In the genomic region with DNA sequence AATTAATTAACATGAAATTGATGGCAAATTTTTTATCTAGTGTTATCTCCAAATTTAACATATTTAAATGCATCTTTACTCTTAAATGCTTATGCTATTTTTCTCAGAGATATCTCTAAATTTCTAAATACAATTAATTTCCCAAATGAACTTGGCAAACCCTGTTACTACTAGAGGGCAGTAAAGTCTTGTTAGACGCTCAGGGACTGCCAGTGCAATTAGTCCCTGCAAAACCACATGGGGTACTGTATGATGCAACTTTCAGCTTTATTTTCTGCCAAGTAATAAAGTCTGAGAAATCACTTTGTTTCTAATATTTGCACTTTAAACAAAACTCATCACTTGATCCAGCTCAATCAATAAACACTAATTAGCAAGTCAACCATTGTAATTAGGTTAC, we compare ENCODE assay signal across 11 cellular contexts.
DNase-seq lines count a peak whose midpoint lies in the region; ATAC-seq lines count a peak whose summit lies in the region.
"Had no signal": no experiment of that assay in that cellular context is flagged by ENCODE, and none has a peak within 500 bp of the region (broad histone marks: within the 10 kb centered on the region; RNA-seq: fewer than 3 reads in every experiment).

No MANE protein-coding gene starts in this region.

- H3K4me1 Mint-ChIP-seq in stimulated activated naive CD8-positive, alpha-beta T cell treated with anti-CD3 and anti-CD28 coated beads, Interleukin-15, amount 100 ng/mL, for 72 hours = no peaks in the 10 kb centered on the region

- peaks cover 4% of the 10 kb centered on the region; the same call in 1 of the 2 replicates for H3K9me3 ChIP-seq in SK-N-MC (ENCODE audit: low read depth, low read length)
- H3K9me3 ChIP-seq: tibial nerve had no signal

- no peak overlapping the region for H3K4me3 Mint-ChIP-seq in stimulated activated naive CD8-positive, alpha-beta T cell treated with anti-CD3 and anti-CD28 coated beads, Interleukin-15, amount 100 ng/mL, for 72 hours
- H3K4me3 Mint-ChIP-seq: activated T-cell treated with anti-CD3 and anti-CD28 coated beads, Interleukin-2, amount 50 U/mL, for 24 hours had no signal

- peak overlapping the region; percentile 89 for H3K9ac ChIP-seq in SK-N-MC (ENCODE audit: insufficient read length)

- no peaks in the 10 kb centered on the region for H3K27me3 Mint-ChIP-seq in stimulated activated naive CD8-positive, alpha-beta T cell treated with anti-CD3 and anti-CD28 coated beads, Interleukin-15, amount 100 ng/mL, for 72 hours
- H3K27me3 Mint-ChIP-seq: activated T-cell treated with anti-CD3 and anti-CD28 coated beads, Interleukin-2, amount 50 U/mL, for 24 hours had no signal

- H3K36me3 ChIP-seq in SK-N-MC (ENCODE audit: insufficient read depth, low read length) = no peaks in the 10 kb centered on the region
- H3K36me3 ChIP-seq: tibial nerve had no signal

- H3K9me3 Mint-ChIP-seq in stimulated activated naive CD8-positive, alpha-beta T cell treated with anti-CD3 and anti-CD28 coated beads, Interleukin-15, amount 100 ng/mL, for 72 hours = no peaks in the 10 kb centered on the region

- peak overlapping the region; percentile 98 for H3K27ac ChIP-seq in SK-N-MC
- H3K27ac ChIP-seq: tibial nerve had no signal

- no peak for ATAC-seq in GM21447 (IDR thresholded peaks at IDR 0.05; ENCODE audit: unreplicated experiment)
- ATAC-seq in HG02852 (IDR thresholded peaks at IDR 0.05; ENCODE audit: unreplicated experiment) = no peak
- ATAC-seq in GM21381 (IDR thresholded peaks at IDR 0.05; ENCODE audit: unreplicated experiment) = no peak
- no peak for ATAC-seq in stimulated activated naive CD8-positive, alpha-beta T cell treated with anti-CD3 and anti-CD28 coated beads, Interleukin-15, amount 100 ng/mL, for 72 hours

- DNase-seq in DMS53 treated with DMSO at 0.1 percent for 48 hours (lab: John Stamatoyannopoulos, UW; ENCODE audit: unreplicated experiment) = peak; percentile 76
- peak; percentile 49 for DNase-seq in NCI-H1436 (lab: John Stamatoyannopoulos, UW)
- peak; percentile 65 for DNase-seq in SK-N-MC (ENCODE audit: low read depth, low spot score)
- DNase-seq in left kidney (ENCODE audit: low read depth, low spot score) = peak; percentile 10
- DNase-seq in stimulated activated naive CD8-positive, alpha-beta T cell treated with anti-CD3 and anti-CD28 coated beads, Interleukin-15, amount 100 ng/mL, for 72 hours = no peak
- DNase-seq: activated T-cell treated with anti-CD3 and anti-CD28 coated beads, Interleukin-2, amount 50 U/mL, for 24 hours; stimulated activated CD4-positive, alpha-beta T cell treated with anti-CD3 and anti-CD28 coated beads, Interleukin-4, amount 100 ng/mL, for 24 hours had no signal

- H3K27ac Mint-ChIP-seq in stimulated activated naive CD8-positive, alpha-beta T cell treated with anti-CD3 and anti-CD28 coated beads, Interleukin-15, amount 100 ng/mL, for 72 hours = no peak overlapping the region
- H3K27ac Mint-ChIP-seq: activated T-cell treated with anti-CD3 and anti-CD28 coated beads, Interleukin-2, amount 50 U/mL, for 24 hours had no signal

- H3K4me3 ChIP-seq in SK-N-MC = peak overlapping the region; percentile 75
- H3K4me3 ChIP-seq: tibial nerve had no signal

Comparison
In these comparisons a context has a peak if more than half of its experiments do, and no peak if none do; other contexts are left out.
1. DNase-seq: peak in DMS53 treated with DMSO at 0.1 percent for 48 hours (single experiment), NCI-H1436 (single experiment), SK-N-MC (single experiment) and left kidney (single experiment); none in stimulated activated naive CD8-positive, alpha-beta T cell treated with anti-CD3 and anti-CD28 coated beads, Interleukin-15, amount 100 ng/mL, for 72 hours (0 of 2).